ENCODE assay signal across 1 cellular context in genomic region chr20:20895537-20895936, GRCh38.
TF ChIP-seq lines count a peak whose summit lies in the region.

No MANE protein-coding gene starts in this region.

TF ChIP-seq in HepG2, 621 proteins besides CTCF, POLR2A, EP300 and RAD21 (continued from another document):
- TF ChIP-seq BATF2 (CRISPR knock-in tag; IDR thresholded peaks at IDR 0.05), result no peak
- no peak for TF ChIP-seq POLR2AphosphoS5 (IDR thresholded peaks at IDR 0.05; ENCODE audit: low read depth, low read length)
- no peak for TF ChIP-seq PAX8 (CRISPR knock-in tag; IDR thresholded peaks at IDR 0.05; ENCODE audit: borderline replicate concordance)
- TF ChIP-seq SOX13 (IDR thresholded peaks at IDR 0.05), result no peak
- TF ChIP-seq SOX13 (CRISPR knock-in tag; conservative IDR thresholded peaks at IDR 0.05 in 1 of 2, IDR thresholded peaks at IDR 0.05 in 1 of 2), result peak in 1 of 2 experiments; percentile 62; a peak in 2 of 4 replicates
- TF ChIP-seq ZNF792 (CRISPR knock-in tag; IDR thresholded peaks at IDR 0.05), result no peak
- peak; percentile 55 for TF ChIP-seq NFYB (CRISPR knock-in tag; IDR thresholded peaks at IDR 0.05)
- no peak for TF ChIP-seq REL (CRISPR knock-in tag; conservative IDR thresholded peaks at IDR 0.05)
- peak; percentile 40 for TF ChIP-seq TCF7 (IDR thresholded peaks at IDR 0.05; ENCODE audit: low read depth)
